Comparison of ENCODE assay signal across 27 cellular contexts in the genomic region with DNA sequence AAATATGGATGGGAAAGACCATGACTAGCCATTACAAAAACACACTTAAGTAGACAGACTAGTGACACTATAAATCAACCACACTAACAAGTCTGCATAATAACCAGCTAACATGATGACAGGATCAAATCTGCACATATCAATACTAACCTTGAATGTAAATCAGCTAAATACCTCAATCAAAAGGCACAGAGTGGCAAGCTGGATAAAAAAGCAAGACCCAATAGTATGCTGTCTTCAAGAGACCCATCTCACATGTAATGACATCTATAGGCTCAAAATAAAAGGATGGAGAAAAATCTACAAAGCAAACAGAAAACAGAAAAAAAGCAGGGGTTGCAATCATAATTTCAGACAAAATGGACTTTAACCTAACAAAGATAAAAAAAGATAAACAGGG. TPM values are rescaled to one million over a fixed set of nuclear protein-coding genes. Genes with fewer than 3 reads are reported as not detected.
"Had no signal": no experiment of that assay in that cellular context is flagged by ENCODE, and none has a peak within 500 bp of the region (broad histone marks: within the 10 kb centered on the region; RNA-seq: fewer than 3 reads in every experiment).

No MANE protein-coding gene starts in this region.

- H3K4me3 Mint-ChIP-seq: dendritic cell treated with granulocyte-macrophage colony-stimulating factor and Interleukin-4, amounts not matched to agents 40 ng/mL and 50 ng/mL, for 4 days; effector memory CD8-positive, alpha-beta T cell; endodermal cell had no signal

- H3K4me1 ChIP-seq: colonic mucosa, esophagus muscularis mucosa, foreskin keratinocyte, gastrocnemius medialis had no signal

- H3K27me3 ChIP-seq: colonic mucosa, dorsolateral prefrontal cortex, esophagus muscularis mucosa, esophagus squamous epithelium, foreskin keratinocyte, gastrocnemius medialis, gastroesophageal sphincter, heart left ventricle, heart right ventricle had no signal

- H3K27me3 Mint-ChIP-seq: dendritic cell treated with granulocyte-macrophage colony-stimulating factor and Interleukin-4, amounts not matched to agents 40 ng/mL and 50 ng/mL, for 4 days; effector memory CD8-positive, alpha-beta T cell had no signal

- H3K36me3 ChIP-seq: colonic mucosa, esophagus squamous epithelium, gastrocnemius medialis had no signal

- H3K27ac ChIP-seq: colonic mucosa, coronary artery, dorsolateral prefrontal cortex, epithelial cell of prostate, esophagus muscularis mucosa, esophagus squamous epithelium, foreskin keratinocyte, gastrocnemius medialis, gastroesophageal sphincter, heart left ventricle, heart right ventricle had no signal

- DNase-seq: colonic mucosa; cortex of kidney; dermis blood vessel endothelial cell; dorsolateral prefrontal cortex; effector CD4-positive, alpha-beta T cell; effector CD8-positive, alpha-beta T cell; effector memory CD4-positive, alpha-beta T cell; effector memory CD8-positive, alpha-beta T cell; endodermal cell; erythroblast; esophagus squamous epithelium; foreskin fibroblast; foreskin keratinocyte; foreskin melanocyte; gastrocnemius medialis; glutamatergic neuron; head of caudate nucleus; heart left ventricle; heart right ventricle had no signal

- H3K27ac Mint-ChIP-seq: dendritic cell treated with granulocyte-macrophage colony-stimulating factor and Interleukin-4, amounts not matched to agents 40 ng/mL and 50 ng/mL, for 4 days; effector memory CD8-positive, alpha-beta T cell; endodermal cell had no signal

- H3K4me3 ChIP-seq: colonic mucosa, coronary artery, dorsolateral prefrontal cortex, esophagus muscularis mucosa, esophagus squamous epithelium, gastrocnemius medialis, gastroesophageal sphincter, heart left ventricle, heart right ventricle had no signal

- H3K9me3 ChIP-seq: colonic mucosa, esophagus muscularis mucosa, esophagus squamous epithelium, gastrocnemius medialis, gastroesophageal sphincter had no signal

- ATAC-seq: effector memory CD8-positive, alpha-beta T cell; esophagus mucosa; foreskin keratinocyte; gastrocnemius medialis; gastroesophageal sphincter; heart left ventricle; heart right ventricle had no signal

RNA-seq across cellular contexts. Expression of a gene that starts 16.3 kb away (rescaled TPM):
- total RNA-seq: epithelial cell of proximal tubule, esophagus squamous epithelium, frontal cortex, gastrocnemius medialis had no signal
